8 cellular contexts compared by ENCODE assay signal in genomic region chr5:16791036-16791705, GRCh38.
DNase-seq lines count a peak whose midpoint lies in the region; ATAC-seq and TF ChIP-seq lines count a peak whose summit lies in the region.

No MANE protein-coding gene starts in this region.

- no peak overlapping the region for H3K27ac ChIP-seq in adrenal gland
- H3K27ac ChIP-seq in hepatocyte: no peak overlapping the region

- TF ChIP-seq CTCF in adrenal gland (IDR thresholded peaks at IDR 0.05): peak; percentile 63 to 83 (median 71)
- TF ChIP-seq CTCF in hepatocyte (IDR thresholded peaks at IDR 0.05; ENCODE audit: poor library complexity): peak; percentile 78

- peaks cover 18% of the 10 kb centered on the region for H3K79me2 ChIP-seq in hepatocyte

- H3K27me3 ChIP-seq in adrenal gland (no peaks in the 10 kb centered on the region), hepatocyte (no peaks in the 10 kb centered on the region)

- ATAC-seq in activated T-cell treated with anti-CD3 and anti-CD28 coated beads, Interleukin-2, amount 50 U/mL, for 4 hours: peak in 1 of 2 donors; percentile 46
- ATAC-seq in HG03354 (IDR thresholded peaks at IDR 0.05; ENCODE audit: poor library complexity, severe bottlenecking, unreplicated experiment): peak; percentile 73

- H3K9me3 Mint-ChIP-seq in activated T-cell treated with anti-CD3 and anti-CD28 coated beads, Interleukin-2, amount 50 U/mL, for 4 hours: no peaks in the 10 kb centered on the region
- H3K9me3 Mint-ChIP-seq in activated T-cell treated with anti-CD3 and anti-CD28 coated beads, Interleukin-2, amount 50 U/mL, for 24 hours: no peaks in the 10 kb centered on the region

- H3K4me1 ChIP-seq in adrenal gland (replicated peaks in 1 of 2) (no peaks in the 10 kb centered on the region), hepatocyte (ENCODE audit: insufficient read depth) (no peaks in the 10 kb centered on the region)

- no peaks in the 10 kb centered on the region for H3K27me3 Mint-ChIP-seq in activated T-cell treated with anti-CD3 and anti-CD28 coated beads, Interleukin-2, amount 50 U/mL, for 4 hours (ENCODE audit: low read depth)
- H3K27me3 Mint-ChIP-seq in activated T-cell treated with anti-CD3 and anti-CD28 coated beads, Interleukin-2, amount 50 U/mL, for 24 hours: peaks cover 4% of the 10 kb centered on the region

- H3K27ac Mint-ChIP-seq in activated T-cell treated with anti-CD3 and anti-CD28 coated beads, Interleukin-2, amount 50 U/mL, for 24 hours: no peak overlapping the region

- H3K36me3 ChIP-seq in adrenal gland (replicated peaks in 1 of 2) (no peaks in the 10 kb centered on the region), hepatocyte (replicated peaks; ENCODE audit: insufficient read depth, low read depth) (no peaks in the 10 kb centered on the region)

- H3K9me3 ChIP-seq in adrenal gland (replicated peaks in 1 of 3) (no peaks in the 10 kb centered on the region), hepatocyte (ENCODE audit: low read depth) (no peaks in the 10 kb centered on the region)

- TF ChIP-seq POLR2A in adrenal gland (IDR thresholded peaks at IDR 0.05): no peak

- H3K4me3 Mint-ChIP-seq in activated T-cell treated with anti-CD3 and anti-CD28 coated beads, Interleukin-2, amount 50 U/mL, for 4 hours: peak overlapping the region; percentile 20
- H3K4me3 Mint-ChIP-seq in activated T-cell treated with anti-CD3 and anti-CD28 coated beads, Interleukin-2, amount 50 U/mL, for 24 hours: no peak overlapping the region

- H2AFZ ChIP-seq in hepatocyte: no peak overlapping the region

- no peak for DNase-seq in activated T-cell treated with anti-CD3 and anti-CD28 coated beads, Interleukin-2, amount 50 U/mL, for 4 hours
- no peak for DNase-seq in activated T-cell treated with anti-CD3 and anti-CD28 coated beads, Interleukin-2, amount 50 U/mL, for 24 hours
- peak; percentile 54 for DNase-seq in NCI-H446 treated with DMSO at 0.1 percent for 48 hours (lab: John Stamatoyannopoulos, UW)
- DNase-seq in adrenal gland: peak in 3 of 7 donors; percentile 33 to 44 (median 35)
- DNase-seq in hepatocyte (ENCODE audit: low spot score): peak; percentile 71
- peak; percentile 63 for DNase-seq in smooth muscle cell of the brain vasculature (ENCODE audit: low read depth, low spot score)
- no peak for DNase-seq in posterior vena cava (ENCODE audit: low spot score)

- 27 to 28% (median 27%) methylated on average over 6 of the region's 6 CpGs for WGBS in adrenal gland, 4 donors
- WGBS in hepatocyte (ENCODE audit: low lambda C conversion rate, missing lambda C conversion rate): 40% methylated on average over 6 of the region's 6 CpGs

- peaks cover 6% of the 10 kb centered on the region for H3K4me1 Mint-ChIP-seq in activated T-cell treated with anti-CD3 and anti-CD28 coated beads, Interleukin-2, amount 50 U/mL, for 4 hours (ENCODE audit: low read depth)
- peaks cover 7% of the 10 kb centered on the region for H3K4me1 Mint-ChIP-seq in activated T-cell treated with anti-CD3 and anti-CD28 coated beads, Interleukin-2, amount 50 U/mL, for 24 hours (ENCODE audit: low read depth)

- H4K20me1 ChIP-seq in hepatocyte (ENCODE audit: insufficient read depth, poor library complexity, severe bottlenecking): peaks cover 7% of the 10 kb centered on the region

- H3K9me2 ChIP-seq in hepatocyte (replicated peaks; ENCODE audit: insufficient read depth): no peaks in the 10 kb centered on the region

- H3K4me2 ChIP-seq in hepatocyte: no peak overlapping the region

- H3K4me3 ChIP-seq in adrenal gland: no peak overlapping the region
- H3K4me3 ChIP-seq in hepatocyte: no peak overlapping the region

- H3K36me3 Mint-ChIP-seq in activated T-cell treated with anti-CD3 and anti-CD28 coated beads, Interleukin-2, amount 50 U/mL, for 4 hours (ENCODE audit: insufficient read depth): no peaks in the 10 kb centered on the region
- no peaks in the 10 kb centered on the region for H3K36me3 Mint-ChIP-seq in activated T-cell treated with anti-CD3 and anti-CD28 coated beads, Interleukin-2, amount 50 U/mL, for 24 hours (ENCODE audit: low read depth)

- intact Hi-C loops in adrenal gland (cut with DNase I) (loop anchor here in 1 of 2 donors (5.0 kb wide), 2 partner anchors 341 to 401 kb away; no protein-coding TSS in a partner anchor), posterior vena cava (cut with DNase I) (loop anchor here in 1 of 2 donors (5.0 kb wide), 1 partner anchor 396 kb away; no protein-coding TSS in a partner anchor)

Comparison
In these comparisons a context has a peak if more than half of its experiments do, and no peak if none do; other contexts are left out.
1. DNase-seq: peak in NCI-H446 treated with DMSO at 0.1 percent for 48 hours (single experiment), hepatocyte (single experiment) and smooth muscle cell of the brain vasculature (single experiment); none in activated T-cell treated with anti-CD3 and anti-CD28 coated beads, Interleukin-2, amount 50 U/mL, for 4 hours (single experiment), activated T-cell treated with anti-CD3 and anti-CD28 coated beads, Interleukin-2, amount 50 U/mL, for 24 hours (single experiment) and posterior vena cava (single experiment).